ENCODE assay signal across 12 cellular contexts in genomic region chr4:153188966-153189801, GRCh38. TPM values are rescaled to one million over a fixed set of nuclear protein-coding genes. Genes with fewer than 3 reads are reported as not detected.
DNase-seq lines count a peak whose midpoint lies in the region; ATAC-seq, FAIRE-seq and TF ChIP-seq lines count a peak whose summit lies in the region.
"Had no signal": no experiment of that assay in that cellular context is flagged by ENCODE, and none has a peak within 500 bp of the region (broad histone marks: within the 10 kb centered on the region; RNA-seq: fewer than 3 reads in every experiment).

No MANE protein-coding gene starts in this region.

- H3K4me1 ChIP-seq in PC-3 (ENCODE audit: insufficient read depth, low read length) (no peaks in the 10 kb centered on the region), pancreas (peaks cover 6 to 10% (median 7%) of the 10 kb centered on the region in 3 donors), colonic mucosa (no peaks in the 10 kb centered on the region)

- TF ChIP-seq CTCF in PC-3 (conservative IDR thresholded peaks at IDR 0.05; ENCODE audit: low read depth, low read length) (no peak), epithelial cell of esophagus (IDR thresholded peaks at IDR 0.05; ENCODE audit: insufficient read depth, low read depth, low read length, missing control alignments) (no peak), pancreas (IDR thresholded peaks at IDR 0.05) (no peak), colonic mucosa (IDR thresholded peaks at IDR 0.05) (no peak)

- peak; percentile 10 for DNase-seq in PC-3
- DNase-seq in epithelial cell of esophagus (ENCODE audit: low read depth), result peak; percentile 49
- DNase-seq in pancreas, result peak in 3 of 6 donors; percentile 7 to 36 (median 30)
- DNase-seq in colonic mucosa, result no peak
- no peak for DNase-seq in activated CD4-positive, alpha-beta T cell treated with anti-CD3 and anti-CD28 coated beads, Interleukin-2, amount 50 U/mL, for 1 hour
- DNase-seq: MM.1S; naive thymus-derived CD8-positive, alpha-beta T cell; NCI-H2227 treated with DMSO at 0.1 percent for 48 hours had no signal

- H3K4me3 ChIP-seq in PC-3 (ENCODE audit: low read length), result no peak overlapping the region
- no peak overlapping the region for H3K4me3 ChIP-seq in epithelial cell of esophagus (ENCODE audit: low read length)
- no peak overlapping the region for H3K4me3 ChIP-seq in pancreas
- no peak overlapping the region for H3K4me3 ChIP-seq in colonic mucosa

- CTCF ChIA-PET in PC-3 (lab: Charles Lee), result no interaction called here

- no peak overlapping the region for H3K4me2 ChIP-seq in PC-3 (ENCODE audit: low read length)

- ATAC-seq in GM18907 (IDR thresholded peaks at IDR 0.05; ENCODE audit: unreplicated experiment), result peak; percentile 40
- no peak for ATAC-seq in PC-3
- peak; percentile 87 to 96 (median 94) for ATAC-seq in pancreas
- no peak for ATAC-seq in HG02981 (IDR thresholded peaks at IDR 0.05; ENCODE audit: unreplicated experiment)
- no peak for ATAC-seq in GM18505 (IDR thresholded peaks at IDR 0.05; ENCODE audit: unreplicated experiment)
- ATAC-seq: naive thymus-derived CD8-positive, alpha-beta T cell had no signal

- H3K27ac ChIP-seq in PC-3 (ENCODE audit: low read length), result no peak overlapping the region
- H3K27ac ChIP-seq in pancreas, result peak overlapping the region; percentile 19 to 72 (median 48)
- no peak overlapping the region for H3K27ac ChIP-seq in colonic mucosa
- H3K27ac ChIP-seq: epithelial cell of prostate had no signal

- POLR2A ChIA-PET in PC-3 (lab: Charles Lee; ENCODE audit: unreplicated experiment), result no interaction called here

- H3K79me2 ChIP-seq in PC-3 (ENCODE audit: low read length), result no peaks in the 10 kb centered on the region

- no peaks in the 10 kb centered on the region for H3F3A ChIP-seq in PC-3 (ENCODE audit: low read length, unreplicated experiment)

- 24 to 27% methylated on average over 11 of the region's 11 CpGs for WGBS in pancreas, 2 donors

- no peaks in the 10 kb centered on the region for H4K20me1 ChIP-seq in PC-3 (ENCODE audit: low read length)

- intact Hi-C loops in PC-3 (cut with micrococcal nuclease), result no loop called here
- intact Hi-C loops in pancreas (cut with DNase I), result no loop called here
- intact Hi-C loops in colonic mucosa (cut with DNase I), result no loop called here

- H3K27me3 ChIP-seq in PC-3 (ENCODE audit: low read length) (no peaks in the 10 kb centered on the region), pancreas (no peaks in the 10 kb centered on the region), colonic mucosa (no peaks in the 10 kb centered on the region)

- H3K9me3 ChIP-seq in PC-3 (ENCODE audit: low read length) (no peaks in the 10 kb centered on the region), pancreas (no peaks in the 10 kb centered on the region), colonic mucosa (no peaks in the 10 kb centered on the region)

- H3K9ac ChIP-seq in PC-3 (ENCODE audit: low read length) (no peak overlapping the region), colonic mucosa (ENCODE audit: low read depth in 2 of 2, low read length in 2 of 2) (no peak overlapping the region)

- FAIRE-seq in pancreas (lab: Jason Lieb, UNC), result no peak

- H2AFZ ChIP-seq in PC-3 (ENCODE audit: low read length), result no peak overlapping the region

- BruUV-seq in PC-3 (replicated peaks; lab: Mats Ljungman, UMichigan), result no TSS peak

- H3K9me2 ChIP-seq in PC-3 (replicated peaks; ENCODE audit: low read length), result no peaks in the 10 kb centered on the region

- H3K36me3 ChIP-seq in PC-3 (ENCODE audit: low read depth, low read length) (no peaks in the 10 kb centered on the region), pancreas (no peaks in the 10 kb centered on the region), colonic mucosa (no peaks in the 10 kb centered on the region)

- no peak for TF ChIP-seq POLR2A in GM18505 (IDR thresholded peaks at IDR 0.05; ENCODE audit: borderline replicate concordance, extremely low read depth, insufficient read depth, insufficient read length)

RNA-seq across cellular contexts. Expression of gene TRIM2, which starts 15.1 kb away (rescaled TPM):
- 18.9 and 20.2 TPM in 2 replicates for total RNA-seq in PC-3 (2014; rRNA removed)
- 10 to 100 TPM; 17.6 to 39.2 (median 25.5) TPM for total RNA-seq in pancreas
- 10 to 100 TPM; 11.0 to 11.9 TPM for polyA plus RNA-seq in pancreas
- total RNA-seq in colonic mucosa, result 100 to 1,000 TPM; 120 to 151 TPM

Comparison
In these comparisons a context has a peak if more than half of its experiments do, and no peak if none do; other contexts are left out.
1. ATAC-seq: peak in GM18907 (single experiment) and pancreas (4 of 4); none in PC-3 (single experiment), HG02981 (single experiment) and GM18505 (single experiment).
2. DNase-seq: peak in PC-3 (single experiment) and epithelial cell of esophagus (single experiment); none in colonic mucosa (single experiment) and activated CD4-positive, alpha-beta T cell treated with anti-CD3 and anti-CD28 coated beads, Interleukin-2, amount 50 U/mL, for 1 hour (single experiment).
3. H3K27ac ChIP-seq: peak in pancreas (4 of 4); none in PC-3 (single experiment) and colonic mucosa (single experiment).